16 cellular contexts compared by ENCODE assay signal in the genomic region with DNA sequence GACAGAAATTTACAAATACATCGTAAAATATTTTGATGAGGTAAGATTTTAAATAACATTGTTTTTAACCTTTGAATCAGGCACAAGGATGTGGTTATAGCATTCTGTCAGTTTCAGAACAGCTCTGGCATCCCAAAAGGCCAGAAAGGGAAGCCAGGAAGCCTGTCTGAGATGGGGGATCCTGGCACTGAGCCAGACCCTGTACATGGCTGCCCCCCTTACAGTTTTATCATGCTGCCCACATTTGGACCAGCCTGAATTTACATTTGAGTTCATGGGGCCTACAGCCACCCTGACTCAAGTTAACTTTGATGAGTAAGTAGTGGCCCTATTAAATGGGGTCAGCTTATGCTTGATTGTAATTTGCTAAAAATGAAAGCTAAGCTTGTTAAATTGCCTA.
"Had no signal": no experiment of that assay in that cellular context is flagged by ENCODE, and none has a peak within 500 bp of the region (broad histone marks: within the 10 kb centered on the region; RNA-seq: fewer than 3 reads in every experiment).

No MANE protein-coding gene starts in this region.

- ATAC-seq: activated CD4-positive, CD25-positive, alpha-beta regulatory T cell treated with anti-CD3 and anti-CD28 coated beads, Interleukin-2, amount 50 U/mL, for 24 hours; left cardiac atrium; stimulated activated naive CD8-positive, alpha-beta T cell treated with anti-CD3 and anti-CD28 coated beads, Interleukin-15, Interleukin-2, amounts not matched to agents 100 U/mL and 50 U/mL, for 24 hours had no signal

- H3K27me3 Mint-ChIP-seq: activated naive CD8-positive, alpha-beta T cell had no signal

- H3K4me3 Mint-ChIP-seq: activated naive CD8-positive, alpha-beta T cell had no signal

- DNase-seq: activated T-cell treated with anti-CD3 and anti-CD28 coated beads for 4 hours; dermis blood vessel endothelial cell; left cardiac atrium; occipital lobe; posterior cingulate gyrus; sigmoid colon; spleen; stimulated activated CD8-positive, alpha-beta memory T cell treated with anti-CD3 and anti-CD28 coated beads, Interleukin-4, amount 100 ng/mL, for 48 hours; stimulated activated naive CD8-positive, alpha-beta T cell treated with anti-CD3 and anti-CD28 coated beads, Interleukin-15, Interleukin-2, amounts not matched to agents 100 U/mL and 50 U/mL, for 24 hours; substantia nigra; T-helper 1 cell; transverse colon had no signal

- H3K36me3 ChIP-seq: sigmoid colon had no signal

- H3K27ac Mint-ChIP-seq: activated naive CD8-positive, alpha-beta T cell had no signal

- H3K4me3 ChIP-seq: cardiac muscle cell, sigmoid colon, spleen, transverse colon, vagina had no signal

- H3K27me3 ChIP-seq: cardiac muscle cell, sigmoid colon, spleen, transverse colon, vagina had no signal

- H3K9me3 ChIP-seq: sigmoid colon, spleen, transverse colon, vagina had no signal
